ENCODE assay signal across 1 cellular context in genomic region chr10:127535802-127536515, GRCh38.
TF ChIP-seq lines count a peak whose summit lies in the region.

No MANE protein-coding gene starts in this region.

TF ChIP-seq in H1, 55 proteins besides CTCF, POLR2A, EP300 and RAD21:
- TF ChIP-seq EZH2 (IDR thresholded peaks at IDR 0.05; ENCODE audit: low read depth, low read length, severe bottlenecking) (no peak), TEAD4 (IDR thresholded peaks at IDR 0.05; ENCODE audit: low read depth, low read length) (no peak)
